ENCODE assay signal across 14 cellular contexts in genomic region chr2:173119944-173120343, GRCh38. TPM values are rescaled to one million over a fixed set of nuclear protein-coding genes. Genes with fewer than 3 reads are reported as not detected.
DNase-seq lines count a peak whose midpoint lies in the region; ATAC-seq and TF ChIP-seq lines count a peak whose summit lies in the region.
"Had no signal": no experiment of that assay in that cellular context is flagged by ENCODE, and none has a peak within 500 bp of the region (broad histone marks: within the 10 kb centered on the region; RNA-seq: fewer than 3 reads in every experiment).

No MANE protein-coding gene starts in this region.

- H3K9me3 ChIP-seq in heart left ventricle (no peaks in the 10 kb centered on the region), esophagus muscularis mucosa (no peaks in the 10 kb centered on the region), transverse colon (no peaks in the 10 kb centered on the region)

- in situ Hi-C loops in transverse colon (cut with MboI; ENCODE audit: low pct_ligation_motif_present in 1 of 4, low pct_unique_long_range_greater_than_20kb in 1 of 4, low sequenced_read_pairs in 3 of 4), result no loop called here

- H3K27me3 ChIP-seq in heart left ventricle, result no peaks in the 10 kb centered on the region
- H3K27me3 ChIP-seq in esophagus muscularis mucosa, result no peaks in the 10 kb centered on the region
- H3K27me3 ChIP-seq in transverse colon, result no peaks in the 10 kb centered on the region
- H3K27me3 ChIP-seq: neural progenitor cell had no signal

- TF ChIP-seq CTCF in heart left ventricle (IDR thresholded peaks at IDR 0.05) (no peak), esophagus muscularis mucosa (IDR thresholded peaks at IDR 0.05) (no peak), transverse colon (IDR thresholded peaks at IDR 0.05) (no peak)

- ATAC-seq in heart left ventricle (no peak), Right ventricle myocardium superior (ENCODE audit: poor library complexity) (no peak), HG03432 (IDR thresholded peaks at IDR 0.05; ENCODE audit: unreplicated experiment) (peak; percentile 52), HG03045 (IDR thresholded peaks at IDR 0.05; ENCODE audit: unreplicated experiment) (no peak), HG03457 (IDR thresholded peaks at IDR 0.05; ENCODE audit: unreplicated experiment) (no peak)
- ATAC-seq: CD8-positive, alpha-beta T cell had no signal

- TF ChIP-seq EP300 in esophagus muscularis mucosa (IDR thresholded peaks at IDR 0.05), result no peak
- no peak for TF ChIP-seq EP300 in transverse colon (IDR thresholded peaks at IDR 0.05; ENCODE audit: low read depth)

- 43 to 52% (median 49%) methylated on average over 2 of the region's 2 CpGs for WGBS in heart left ventricle, 4 donors
- WGBS in esophagus muscularis mucosa, result 47% methylated on average over 2 of the region's 2 CpGs
- 47 to 73% methylated on average over 2 of the region's 2 CpGs for WGBS in transverse colon (ENCODE audit: low coverage in 1 of 2), 2 donors

- peaks cover 0 to 61% (median 35%) of the 10 kb centered on the region in 12 donors for H3K4me1 ChIP-seq in heart left ventricle
- peaks cover 43 to 62% (median 58%) of the 10 kb centered on the region in 4 donors for H3K4me1 ChIP-seq in esophagus muscularis mucosa
- peaks cover 0 to 26% (median 9%) of the 10 kb centered on the region in 4 donors for H3K4me1 ChIP-seq in transverse colon
- H3K4me1 ChIP-seq: neural progenitor cell had no signal

- intact Hi-C loops in heart left ventricle (cut with DNase I) (no loop called here), Right ventricle myocardium superior (cut with DNase I) (no loop called here), esophagus muscularis mucosa (cut with DNase I) (no loop called here), transverse colon (cut with DNase I; ENCODE audit: low total_unique reads) (no loop called here)

- peaks cover 0 to 4% (median 0%) of the 10 kb centered on the region in 9 donors for H3K36me3 ChIP-seq in heart left ventricle
- H3K36me3 ChIP-seq in esophagus muscularis mucosa, result no peaks in the 10 kb centered on the region
- H3K36me3 ChIP-seq in transverse colon, result no peaks in the 10 kb centered on the region
- H3K36me3 ChIP-seq: neural progenitor cell had no signal

- H3K27ac ChIP-seq in heart left ventricle (peak overlapping the region in 10 of 12 donors; percentile 23 to 78 (median 62)), esophagus muscularis mucosa (replicated peaks in 1 of 4) (peak overlapping the region; percentile 60 to 67 (median 62)), transverse colon (peak overlapping the region; percentile 8 to 65 (median 48))
- H3K27ac ChIP-seq: neural progenitor cell had no signal

- TF ChIP-seq POLR2A in heart left ventricle (IDR thresholded peaks at IDR 0.05) (no peak), esophagus muscularis mucosa (IDR thresholded peaks at IDR 0.05; ENCODE audit: low read depth) (no peak), transverse colon (IDR thresholded peaks at IDR 0.05) (no peak)

- H3K4me3 ChIP-seq in heart left ventricle (no peak overlapping the region), esophagus muscularis mucosa (no peak overlapping the region), transverse colon (no peak overlapping the region)
- H3K4me3 ChIP-seq: lung, neural progenitor cell had no signal

- DNase-seq in heart left ventricle (no peak), Right ventricle myocardium superior (no peak), esophagus muscularis mucosa (ENCODE audit: extremely low spot score) (no peak), transverse colon (no peak), NCI-H82 treated with DMSO at 0.1 percent for 48 hours (lab: John Stamatoyannopoulos, UW; ENCODE audit: unreplicated experiment) (no peak)
- DNase-seq: activated T-cell treated with anti-CD3 and anti-CD28 coated beads, Interleukin-2, amount 50 U/mL, for 1 hour; CD8-positive, alpha-beta T cell; DND-41; effector memory CD4-positive, alpha-beta T cell had no signal

RNA-seq across cellular contexts. Expression of gene MAP3K20, which starts 44.3 kb away (rescaled TPM):
- total RNA-seq in heart left ventricle, result 100 to 1,000 TPM; 275 to 487 (median 451) TPM
- polyA plus RNA-seq in heart left ventricle, result 100 to 1,000 TPM in 1 of 2 donors, 10 to 100 TPM in 1; 98.6 to 175 TPM
- total RNA-seq in Right ventricle myocardium superior, result 402 TPM
- 100 to 1,000 TPM; 238 to 335 (median 267) TPM for total RNA-seq in esophagus muscularis mucosa
- total RNA-seq in transverse colon, result 10 to 100 TPM; 24.7 to 40.2 (median 33.8) TPM
